28 cellular contexts compared by ENCODE assay signal in genomic region chr7:38502848-38503247, GRCh38.
"Had no signal": no experiment of that assay in that cellular context is flagged by ENCODE, and none has a peak within 500 bp of the region (broad histone marks: within the 10 kb centered on the region; RNA-seq: fewer than 3 reads in every experiment).

No MANE protein-coding gene starts in this region.

- H3K9me3 Mint-ChIP-seq: stimulated activated effector memory CD8-positive, alpha-beta T cell treated with anti-CD3 and anti-CD28 coated beads, Interleukin-12 subunit alpha, Interleukin-12 subunit beta, amount 100 ng/mL, for 72 hours; stimulated activated memory B cell treated with anti-CD40 and anti-IgM and Interleukin-4, amounts not matched to agents 10 μg/mL and 1 μg/mL and 100 μg/mL, for 72 hours; stimulated activated naive B cell treated with anti-CD40 and anti-IgM and Interleukin-4, amounts not matched to agents 10 μg/mL and 1 μg/mL and 100 μg/mL, for 72 hours; stimulated activated naive CD8-positive, alpha-beta T cell treated with anti-CD3 and anti-CD28 coated beads, Interleukin-15, amount 100 ng/mL, for 72 hours; stimulated activated naive CD8-positive, alpha-beta T cell treated with anti-CD3 and anti-CD28 coated beads, Interleukin-15, Interleukin-2, amounts not matched to agents 100 ng/mL and 50 ng/mL, for 24 hours; type B pancreatic cell had no signal

- ATAC-seq: stimulated activated effector memory CD8-positive, alpha-beta T cell treated with anti-CD3 and anti-CD28 coated beads, Interleukin-12 subunit alpha, Interleukin-12 subunit beta, amount 100 ng/mL, for 72 hours; stimulated activated memory B cell treated with anti-CD40 and anti-IgM and Interleukin-4, amounts not matched to agents 10 μg/mL and 1 μg/mL and 100 μg/mL, for 72 hours; stimulated activated naive B cell treated with anti-CD40 and anti-IgM and Interleukin-4, amounts not matched to agents 10 μg/mL and 1 μg/mL and 100 μg/mL, for 72 hours; stimulated activated naive CD8-positive, alpha-beta T cell treated with anti-CD3 and anti-CD28 coated beads, Interleukin-15, amount 100 ng/mL, for 72 hours; stimulated activated naive CD8-positive, alpha-beta T cell treated with anti-CD3 and anti-CD28 coated beads, Interleukin-15, Interleukin-2, amounts not matched to agents 100 U/mL and 50 U/mL, for 24 hours; upper lobe of right lung had no signal

- H3K4me1 ChIP-seq: stomach, suprapubic skin, testis, thyroid gland, tibial artery, tibial nerve, transverse colon, upper lobe of left lung, upper lobe of right lung, uterus, vagina had no signal

- H3K4me1 Mint-ChIP-seq: stimulated activated effector memory CD8-positive, alpha-beta T cell treated with anti-CD3 and anti-CD28 coated beads, Interleukin-12 subunit alpha, Interleukin-12 subunit beta, amount 100 ng/mL, for 72 hours; stimulated activated memory B cell treated with anti-CD40 and anti-IgM and Interleukin-4, amounts not matched to agents 10 μg/mL and 1 μg/mL and 100 μg/mL, for 72 hours; stimulated activated naive B cell treated with anti-CD40 and anti-IgM and Interleukin-4, amounts not matched to agents 10 μg/mL and 1 μg/mL and 100 μg/mL, for 72 hours; stimulated activated naive CD8-positive, alpha-beta T cell treated with anti-CD3 and anti-CD28 coated beads, Interleukin-15, amount 100 ng/mL, for 72 hours had no signal

- DNase-seq: stimulated activated CD4-positive, alpha-beta T cell treated with anti-CD3 and anti-CD28 coated beads, Interleukin-2, amount 100 ng/mL, for 48 hours; stimulated activated CD4-positive, alpha-beta T cell treated with anti-CD3 and anti-CD28 coated beads, Interleukin-4, amount 100 ng/mL, for 1 hour; stimulated activated CD4-positive, alpha-beta T cell treated with anti-CD3 and anti-CD28 coated beads, Interleukin-4, amount 100 ng/mL, for 24 hours; stimulated activated CD4-positive, alpha-beta T cell treated with anti-CD3 and anti-CD28 coated beads, Interleukin-4, amount 100 ng/mL, for 4 hours; stimulated activated CD8-positive, alpha-beta memory T cell treated with anti-CD3 and anti-CD28 coated beads, Interleukin-4, amount 100 ng/mL, for 48 hours; stimulated activated naive B cell treated with anti-CD40 and anti-IgM and Interleukin-4, amounts not matched to agents 10 μg/mL and 1 μg/mL and 100 μg/mL, for 72 hours; stimulated activated naive CD4-positive, alpha-beta T cell; stimulated activated naive CD4-positive, alpha-beta T cell treated with Interleukin-2 at 50 U/mL for 16 hours; stimulated activated naive CD8-positive, alpha-beta T cell treated with anti-CD3 and anti-CD28 coated beads, Interleukin-15, amount 100 ng/mL, for 72 hours; stimulated activated naive CD8-positive, alpha-beta T cell treated with anti-CD3 and anti-CD28 coated beads, Interleukin-15, Interleukin-2, amounts not matched to agents 100 U/mL and 50 U/mL, for 24 hours; stomach; substantia nigra; testis; thyroid gland; tibial artery; transverse colon; trophoblast cell; upper lobe of left lung; upper lobe of right lung; uterus had no signal

- H3K36me3 ChIP-seq: stomach, suprapubic skin, thoracic aorta, thyroid gland, tibial artery, tibial nerve, transverse colon, upper lobe of left lung, upper lobe of right lung, uterus, vagina had no signal

- H3K27ac ChIP-seq: stomach, suprapubic skin, testis, thoracic aorta, thyroid gland, tibial artery, tibial nerve, transverse colon, upper lobe of left lung, upper lobe of right lung, uterus, vagina had no signal

- H3K4me3 Mint-ChIP-seq: stimulated activated effector memory CD8-positive, alpha-beta T cell treated with anti-CD3 and anti-CD28 coated beads, Interleukin-12 subunit alpha, Interleukin-12 subunit beta, amount 100 ng/mL, for 72 hours; stimulated activated memory B cell treated with anti-CD40 and anti-IgM and Interleukin-4, amounts not matched to agents 10 μg/mL and 1 μg/mL and 100 μg/mL, for 72 hours; stimulated activated naive B cell treated with anti-CD40 and anti-IgM and Interleukin-4, amounts not matched to agents 10 μg/mL and 1 μg/mL and 100 μg/mL, for 72 hours; stimulated activated naive CD8-positive, alpha-beta T cell treated with anti-CD3 and anti-CD28 coated beads, Interleukin-15, amount 100 ng/mL, for 72 hours; stimulated activated naive CD8-positive, alpha-beta T cell treated with anti-CD3 and anti-CD28 coated beads, Interleukin-15, Interleukin-2, amounts not matched to agents 100 ng/mL and 50 ng/mL, for 24 hours; type B pancreatic cell had no signal

- H3K36me3 Mint-ChIP-seq: stimulated activated effector memory CD8-positive, alpha-beta T cell treated with anti-CD3 and anti-CD28 coated beads, Interleukin-12 subunit alpha, Interleukin-12 subunit beta, amount 100 ng/mL, for 72 hours; stimulated activated memory B cell treated with anti-CD40 and anti-IgM and Interleukin-4, amounts not matched to agents 10 μg/mL and 1 μg/mL and 100 μg/mL, for 72 hours; stimulated activated naive B cell treated with anti-CD40 and anti-IgM and Interleukin-4, amounts not matched to agents 10 μg/mL and 1 μg/mL and 100 μg/mL, for 72 hours; type B pancreatic cell had no signal

- H3K4me3 ChIP-seq: stomach, suprapubic skin, testis, thoracic aorta, thyroid gland, tibial artery, tibial nerve, transverse colon, upper lobe of left lung, upper lobe of right lung, uterus, vagina had no signal

- H3K9me3 ChIP-seq: suprapubic skin, testis, thoracic aorta, thyroid gland, tibial artery, tibial nerve, transverse colon, upper lobe of left lung, upper lobe of right lung, uterus, vagina had no signal

- H3K27me3 ChIP-seq: stomach, suprapubic skin, testis, thyroid gland, tibial artery, tibial nerve, transverse colon, upper lobe of left lung, upper lobe of right lung, uterus, vagina had no signal

- H3K27ac Mint-ChIP-seq: stimulated activated effector memory CD8-positive, alpha-beta T cell treated with anti-CD3 and anti-CD28 coated beads, Interleukin-12 subunit alpha, Interleukin-12 subunit beta, amount 100 ng/mL, for 72 hours; stimulated activated memory B cell treated with anti-CD40 and anti-IgM and Interleukin-4, amounts not matched to agents 10 μg/mL and 1 μg/mL and 100 μg/mL, for 72 hours; stimulated activated naive B cell treated with anti-CD40 and anti-IgM and Interleukin-4, amounts not matched to agents 10 μg/mL and 1 μg/mL and 100 μg/mL, for 72 hours; stimulated activated naive CD8-positive, alpha-beta T cell treated with anti-CD3 and anti-CD28 coated beads, Interleukin-15, amount 100 ng/mL, for 72 hours; stimulated activated naive CD8-positive, alpha-beta T cell treated with anti-CD3 and anti-CD28 coated beads, Interleukin-15, Interleukin-2, amounts not matched to agents 100 ng/mL and 50 ng/mL, for 24 hours had no signal
